1 cellular context compared by ENCODE assay signal in genomic region chr1:220089650-220090556, GRCh38.
TF ChIP-seq lines count a peak whose summit lies in the region.

A gene with protein sequence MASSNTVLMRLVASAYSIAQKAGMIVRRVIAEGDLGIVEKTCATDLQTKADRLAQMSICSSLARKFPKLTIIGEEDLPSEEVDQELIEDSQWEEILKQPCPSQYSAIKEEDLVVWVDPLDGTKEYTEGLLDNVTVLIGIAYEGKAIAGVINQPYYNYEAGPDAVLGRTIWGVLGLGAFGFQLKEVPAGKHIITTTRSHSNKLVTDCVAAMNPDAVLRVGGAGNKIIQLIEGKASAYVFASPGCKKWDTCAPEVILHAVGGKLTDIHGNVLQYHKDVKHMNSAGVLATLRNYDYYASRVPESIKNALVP (minus strand): TSS chr1:220089788. CDS start chr1:220079846, 9,942 bp downstream.

TF ChIP-seq in GM23338, 12 proteins besides CTCF, POLR2A, EP300 and RAD21 (continued from another document):
- TF ChIP-seq ZNF462 (CRISPR knock-in tag; IDR thresholded peaks at IDR 0.05), result no peak
- peak; percentile 87 for TF ChIP-seq POLR2AphosphoS5 (IDR thresholded peaks at IDR 0.05; ENCODE audit: low read depth)
